34 cellular contexts compared by ENCODE assay signal in genomic region chr7:24059775-24060174, GRCh38.
"Had no signal": no experiment of that assay in that cellular context is flagged by ENCODE, and none has a peak within 500 bp of the region (broad histone marks: within the 10 kb centered on the region; RNA-seq: fewer than 3 reads in every experiment).

No MANE protein-coding gene starts in this region.

- H3K4me2 ChIP-seq: smooth muscle cell had no signal

- H3K4me3 Mint-ChIP-seq: activated CD4-positive, alpha-beta memory T cell treated with anti-CD3 and anti-CD28 coated beads for 36 hours; activated CD4-positive, alpha-beta T cell treated with anti-CD3 and anti-CD28 coated beads, Interleukin-2, amount 10 ng/mL, durations not matched to agents 24 days and 14 days; activated naive CD4-positive, alpha-beta T cell treated with anti-CD3 and anti-CD28 coated beads for 36 hours; activated naive CD8-positive, alpha-beta T cell treated with anti-CD3 and anti-CD28 coated beads, Interleukin-2, amount 10 ng/mL, durations not matched to agents 7 days and 5 days; activated T-helper 1 cell treated with anti-CD3 and anti-CD28 coated beads, Interleukin-12 subunit alpha, Interleukin-12 subunit beta, Interleukin-2, Interleukin-4 antibody, amounts not matched to agents 30 ng/mL and 10 ng/mL and 1 ng/mL, durations not matched to agents 14 hours and 24 hours and 36 hours; brain; naive B cell; nephron progenitor cell; stimulated activated memory B cell treated with anti-CD40 and anti-IgM and Interleukin-4, amounts not matched to agents 10 μg/mL and 1 μg/mL and 100 μg/mL, for 72 hours; stimulated activated naive CD8-positive, alpha-beta T cell treated with anti-CD3 and anti-CD28 coated beads, Interleukin-15, amount 100 ng/mL, for 72 hours; T-helper 17 cell had no signal

- H3K4me1 ChIP-seq: ascending aorta, esophagus muscularis mucosa, heart right ventricle, parathyroid adenoma, right atrium auricular region, tibial artery had no signal

- H3K36me3 ChIP-seq: ascending aorta, cardiac muscle cell, esophagus muscularis mucosa, heart right ventricle, right atrium auricular region, tibial artery, WERI-Rb-1 had no signal

- DNase-seq: activated CD4-positive, alpha-beta memory T cell treated with anti-CD3 and anti-CD28 coated beads for 36 hours; activated CD4-positive, alpha-beta T cell treated with anti-CD3 and anti-CD28 coated beads, Interleukin-2, amount 10 ng/mL, durations not matched to agents 24 days and 14 days; activated CD4-positive, CD25-positive, alpha-beta regulatory T cell treated with anti-CD3 and anti-CD28 coated beads, Interleukin-2, amount 50 U/mL, for 72 hours; activated CD8-positive, alpha-beta memory T cell treated with anti-CD3 and anti-CD28 coated beads, Interleukin-2, amount 50 U/mL, for 4 hours; activated effector memory CD4-positive, alpha-beta T cell treated with anti-CD3 and anti-CD28 coated beads, Interleukin-2, amount 50 U/mL, for 16 hours; activated naive CD4-positive, alpha-beta T cell treated with anti-CD3 and anti-CD28 coated beads for 36 hours; activated naive CD8-positive, alpha-beta T cell treated with anti-CD3 and anti-CD28 coated beads, Interleukin-2, amount 10 ng/mL, durations not matched to agents 7 days and 5 days; activated T-cell treated with anti-CD3 and anti-CD28 coated beads, Interleukin-2, amount 50 U/mL, for 1 hour; dorsolateral prefrontal cortex; foreskin melanocyte; heart right ventricle; left ventricle myocardium superior; naive B cell; nephron progenitor cell; occipital lobe; stimulated activated CD4-positive, alpha-beta T cell treated with anti-CD3 and anti-CD28 coated beads, Interleukin-1b, Interleukin-23, amount 100 ng/mL, for 48 hours; stimulated activated CD4-positive, alpha-beta T cell treated with anti-CD3 and anti-CD28 coated beads, Interleukin-4, amount 100 ng/mL, for 4 hours; stimulated activated CD8-positive, alpha-beta memory T cell treated with anti-CD3 and anti-CD28 coated beads, Interleukin-4, amount 100 ng/mL, for 48 hours; stimulated activated naive CD8-positive, alpha-beta T cell treated with anti-CD3 and anti-CD28 coated beads, Interleukin-15, amount 100 ng/mL, for 72 hours; substantia nigra; T-helper 17 cell; T1000; tibial artery; WERI-Rb-1 had no signal

- H3K9me3 ChIP-seq: ascending aorta, esophagus muscularis mucosa, right atrium auricular region, tibial artery had no signal

- H3K27ac Mint-ChIP-seq: activated CD4-positive, alpha-beta memory T cell treated with anti-CD3 and anti-CD28 coated beads for 36 hours; activated CD4-positive, alpha-beta T cell treated with anti-CD3 and anti-CD28 coated beads, Interleukin-2, amount 10 ng/mL, durations not matched to agents 24 days and 14 days; activated naive CD4-positive, alpha-beta T cell treated with anti-CD3 and anti-CD28 coated beads for 36 hours; activated naive CD8-positive, alpha-beta T cell treated with anti-CD3 and anti-CD28 coated beads, Interleukin-2, amount 10 ng/mL, durations not matched to agents 7 days and 5 days; activated T-helper 1 cell treated with anti-CD3 and anti-CD28 coated beads, Interleukin-12 subunit alpha, Interleukin-12 subunit beta, Interleukin-2, Interleukin-4 antibody, amounts not matched to agents 30 ng/mL and 10 ng/mL and 1 ng/mL, durations not matched to agents 14 hours and 24 hours and 36 hours; brain; naive B cell; nephron progenitor cell; stimulated activated memory B cell treated with anti-CD40 and anti-IgM and Interleukin-4, amounts not matched to agents 10 μg/mL and 1 μg/mL and 100 μg/mL, for 72 hours; T-helper 17 cell had no signal

- H3K9ac ChIP-seq: parathyroid adenoma had no signal

- H3K4me3 ChIP-seq: ascending aorta, cardiac muscle cell, coronary artery, dorsolateral prefrontal cortex, esophagus muscularis mucosa, heart right ventricle, right atrium auricular region, smooth muscle cell, tibial artery had no signal

- H3K79me2 ChIP-seq: parathyroid adenoma had no signal

- H3K4me1 Mint-ChIP-seq: activated CD4-positive, alpha-beta T cell treated with anti-CD3 and anti-CD28 coated beads, Interleukin-2, amount 10 ng/mL, durations not matched to agents 24 days and 14 days; activated naive CD8-positive, alpha-beta T cell treated with anti-CD3 and anti-CD28 coated beads, Interleukin-2, amount 10 ng/mL, durations not matched to agents 7 days and 5 days; brain; naive B cell; nephron progenitor cell; stimulated activated memory B cell treated with anti-CD40 and anti-IgM and Interleukin-4, amounts not matched to agents 10 μg/mL and 1 μg/mL and 100 μg/mL, for 72 hours; stimulated activated naive CD8-positive, alpha-beta T cell treated with anti-CD3 and anti-CD28 coated beads, Interleukin-15, amount 100 ng/mL, for 72 hours had no signal

- H3K36me3 Mint-ChIP-seq: activated CD4-positive, alpha-beta memory T cell treated with anti-CD3 and anti-CD28 coated beads for 36 hours; activated naive CD8-positive, alpha-beta T cell treated with anti-CD3 and anti-CD28 coated beads, Interleukin-2, amount 10 ng/mL, durations not matched to agents 7 days and 5 days; brain; naive B cell; stimulated activated memory B cell treated with anti-CD40 and anti-IgM and Interleukin-4, amounts not matched to agents 10 μg/mL and 1 μg/mL and 100 μg/mL, for 72 hours had no signal

- H2AFZ ChIP-seq: parathyroid adenoma had no signal

- H3K9me3 Mint-ChIP-seq: activated CD4-positive, alpha-beta memory T cell treated with anti-CD3 and anti-CD28 coated beads for 36 hours; activated CD4-positive, alpha-beta T cell treated with anti-CD3 and anti-CD28 coated beads, Interleukin-2, amount 10 ng/mL, durations not matched to agents 24 days and 14 days; activated naive CD4-positive, alpha-beta T cell treated with anti-CD3 and anti-CD28 coated beads for 36 hours; activated T-helper 1 cell treated with anti-CD3 and anti-CD28 coated beads, Interleukin-12 subunit alpha, Interleukin-12 subunit beta, Interleukin-2, Interleukin-4 antibody, amounts not matched to agents 30 ng/mL and 10 ng/mL and 1 ng/mL, durations not matched to agents 14 hours and 24 hours and 36 hours; stimulated activated memory B cell treated with anti-CD40 and anti-IgM and Interleukin-4, amounts not matched to agents 10 μg/mL and 1 μg/mL and 100 μg/mL, for 72 hours; stimulated activated naive CD8-positive, alpha-beta T cell treated with anti-CD3 and anti-CD28 coated beads, Interleukin-15, amount 100 ng/mL, for 72 hours had no signal

- H3K27ac ChIP-seq: ascending aorta, cardiac muscle cell, coronary artery, dorsolateral prefrontal cortex, esophagus muscularis mucosa, heart right ventricle, parathyroid adenoma, right atrium auricular region, tibial artery, WERI-Rb-1 had no signal

- H3K27me3 ChIP-seq: ascending aorta, cardiac muscle cell, esophagus muscularis mucosa, right atrium auricular region, tibial artery had no signal

- ATAC-seq: heart right ventricle; left ventricle myocardium superior; stimulated activated memory B cell treated with anti-CD40 and anti-IgM and Interleukin-4, amounts not matched to agents 10 μg/mL and 1 μg/mL and 100 μg/mL, for 72 hours; stimulated activated naive CD8-positive, alpha-beta T cell treated with anti-CD3 and anti-CD28 coated beads, Interleukin-15, amount 100 ng/mL, for 72 hours; T-helper 17 cell had no signal
